Comparison of ENCODE assay signal across 11 cellular contexts in the genomic region with DNA sequence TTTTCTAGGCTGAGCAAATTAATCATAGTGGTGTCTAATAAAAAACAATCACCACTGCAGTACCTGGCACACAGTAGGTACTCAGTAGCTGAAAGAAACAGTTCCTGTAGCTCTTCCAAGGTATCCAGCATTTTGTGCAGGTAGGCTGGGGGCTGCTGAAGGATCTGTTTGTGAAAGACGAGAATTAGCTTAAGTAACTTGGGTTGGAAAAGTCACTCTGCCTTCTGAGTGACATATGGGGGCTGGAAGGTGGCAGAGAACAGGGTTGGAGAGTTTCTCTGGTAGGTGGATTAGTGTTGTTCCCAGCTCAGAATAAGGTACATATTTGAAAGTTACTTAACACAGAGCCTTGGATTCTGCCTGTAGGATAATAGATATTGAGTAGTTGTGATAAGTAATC.
A peak's percentile ranks its signal among the peaks of the same experiment; 100 is the strongest.
DNase-seq lines count a peak whose midpoint lies in the region; ATAC-seq and TF ChIP-seq lines count a peak whose summit lies in the region.
"Had no signal": no experiment of that assay in that cellular context is flagged by ENCODE, and none has a peak within 500 bp of the region (broad histone marks: within the 10 kb centered on the region; RNA-seq: fewer than 3 reads in every experiment).

No MANE protein-coding gene starts in this region.

- in situ Hi-C loops in KBM-7 (cut with MboI; ENCODE audit: low pct_unique_long_range_greater_than_20kb, low sequenced_read_pairs) = no loop called here

- peak overlapping the region; percentile 76 for H3K4me2 ChIP-seq in KMS-11

- H3K27me3 Mint-ChIP-seq in endodermal cell (ENCODE audit: insufficient read depth) = no peaks in the 10 kb centered on the region
- no peaks in the 10 kb centered on the region for H3K27me3 Mint-ChIP-seq in progenitor cell of endocrine pancreas

- no peak for DNase-seq in endodermal cell
- DNase-seq in progenitor cell of endocrine pancreas (ENCODE audit: low spot score, unreplicated experiment) = no peak
- DNase-seq in KBM-7 = no peak
- DNase-seq: activated CD4-positive, CD25-positive, alpha-beta regulatory T cell treated with anti-CD3 and anti-CD28 coated beads, Interleukin-2, amount 50 U/mL, for 72 hours; Karpas-422 had no signal

- H3K4me1 Mint-ChIP-seq in endodermal cell (peaks cover 72% of the 10 kb centered on the region), progenitor cell of endocrine pancreas (ENCODE audit: low read depth) (peaks cover 54% of the 10 kb centered on the region)

- TF ChIP-seq CTCF in KMS-11 (conservative IDR thresholded peaks at IDR 0.05; ENCODE audit: low read depth, low read length) (no peak), endodermal cell (conservative IDR thresholded peaks at IDR 0.05) (no peak), progenitor cell of endocrine pancreas (IDR thresholded peaks at IDR 0.05; ENCODE audit: unreplicated experiment) (no peak)

- ATAC-seq in HG03280 (IDR thresholded peaks at IDR 0.05; ENCODE audit: unreplicated experiment) (no peak), HG03469 (IDR thresholded peaks at IDR 0.05; ENCODE audit: unreplicated experiment) (no peak), GM21390 (IDR thresholded peaks at IDR 0.05; ENCODE audit: unreplicated experiment) (no peak)

- 59 to 67% methylated on average over 1 of the region's 1 CpG for WGBS in endodermal cell (ENCODE audit: insufficient coverage in 1 of 2, insufficient read length in 1 of 2), 2 experiments

- peak overlapping the region; percentile 53 for H2AFZ ChIP-seq in KMS-11 (ENCODE audit: low read depth)

- H3K27ac ChIP-seq in KMS-11 = peak overlapping the region; percentile 56
- H3K27ac ChIP-seq in endodermal cell (ENCODE audit: low read depth, low read length) = no peak overlapping the region

- peak overlapping the region; percentile 38; the same call in 1 of the 2 replicates for H3K4me3 ChIP-seq in GM08714 (ENCODE audit: low read length)
- no peak overlapping the region for H3K4me3 ChIP-seq in KMS-11 (IDR thresholded peaks at IDR 0.05; ENCODE audit: insufficient read depth, low read depth, low read length)
- peak overlapping the region; percentile 43 for H3K4me3 ChIP-seq in endodermal cell (ENCODE audit: low read length)
- H3K4me3 ChIP-seq: prostate gland had no signal

- H3K4me1 ChIP-seq in KMS-11 (ENCODE audit: low read depth, poor library complexity, severe bottlenecking) (peaks cover 39% of the 10 kb centered on the region), endodermal cell (ENCODE audit: control insufficient read depth, insufficient read depth, low read length) (peaks cover 24% of the 10 kb centered on the region)

- H3K27ac Mint-ChIP-seq in endodermal cell = peak overlapping the region; percentile 50
- H3K27ac Mint-ChIP-seq in progenitor cell of endocrine pancreas = peak overlapping the region; percentile 35

- no peaks in the 10 kb centered on the region for H3K27me3 ChIP-seq in KMS-11 (ENCODE audit: insufficient read depth, low read depth)
- H3K27me3 ChIP-seq in endodermal cell (ENCODE audit: control insufficient read depth, insufficient read depth, low read length, poor library complexity, severe bottlenecking) = no peaks in the 10 kb centered on the region

- H3K9me3 Mint-ChIP-seq in endodermal cell (no peaks in the 10 kb centered on the region), progenitor cell of endocrine pancreas (ENCODE audit: low read depth) (no peaks in the 10 kb centered on the region)

- H3K36me3 Mint-ChIP-seq in endodermal cell (ENCODE audit: low read depth) = no peaks in the 10 kb centered on the region
- no peaks in the 10 kb centered on the region for H3K36me3 Mint-ChIP-seq in progenitor cell of endocrine pancreas (ENCODE audit: insufficient read depth)

- H3K79me2 ChIP-seq in KMS-11 (ENCODE audit: insufficient read depth, low read depth) = no peaks in the 10 kb centered on the region; the same call in none of the 2 replicates

- no peaks in the 10 kb centered on the region for H4K20me1 ChIP-seq in KMS-11 (ENCODE audit: insufficient read depth)

- no peaks in the 10 kb centered on the region for H3K9me3 ChIP-seq in endodermal cell (ENCODE audit: control insufficient read depth, low read length)
- H3K9me3 ChIP-seq: prostate gland had no signal

- peak overlapping the region; percentile 12 for H3K4me3 Mint-ChIP-seq in endodermal cell
- no peak overlapping the region for H3K4me3 Mint-ChIP-seq in progenitor cell of endocrine pancreas (ENCODE audit: low read depth)

- H3K36me3 ChIP-seq in KMS-11 (ENCODE audit: insufficient read depth) = no peaks in the 10 kb centered on the region
- H3K36me3 ChIP-seq in endodermal cell (ENCODE audit: control insufficient read depth, insufficient read depth, low read length) = no peaks in the 10 kb centered on the region
- H3K36me3 ChIP-seq: prostate gland had no signal

- peak overlapping the region; percentile 40; the same call in 1 of the 2 replicates for H3K9ac ChIP-seq in KMS-11
- no peak overlapping the region for H3K9ac ChIP-seq in endodermal cell (ENCODE audit: extremely low read depth, low read length, poor library complexity, severe bottlenecking)
